Comparison of ENCODE assay signal across 20 cellular contexts in the genomic region with DNA sequence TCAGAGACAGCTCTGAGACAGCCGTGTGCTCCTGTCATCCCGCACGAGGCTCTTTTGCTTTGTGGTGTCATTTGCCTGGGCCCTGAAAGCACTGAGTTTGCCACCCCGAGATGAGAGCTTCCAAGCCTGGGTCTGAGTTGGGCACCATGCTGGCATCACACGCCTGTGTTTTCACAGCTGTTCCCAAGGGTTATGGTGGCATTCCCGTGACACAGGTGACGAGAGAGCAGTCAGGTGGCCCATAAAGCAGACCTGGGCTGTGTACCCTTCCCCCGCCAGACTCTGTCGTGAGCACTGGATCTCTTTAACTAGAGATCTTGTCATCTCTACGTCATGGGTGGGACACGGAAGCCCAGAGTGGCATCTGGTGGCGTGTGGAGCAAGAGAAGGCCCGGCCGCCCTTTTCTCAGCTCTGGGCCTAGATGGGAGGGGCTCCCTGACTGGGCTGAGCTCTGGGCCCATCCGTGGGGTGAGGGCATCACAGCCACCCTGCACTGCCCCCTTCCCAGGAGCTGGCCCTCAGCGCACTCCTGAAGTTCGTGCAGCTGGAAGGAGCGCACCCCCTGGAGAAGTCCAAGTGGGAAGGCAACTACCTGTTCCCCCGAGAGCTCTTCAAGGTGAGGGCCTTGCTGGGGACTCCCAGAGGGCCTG. TPM values are rescaled to one million over a fixed set of nuclear protein-coding genes. Genes with fewer than 3 reads are reported as not detected.
DNase-seq lines count a peak whose midpoint lies in the region; ATAC-seq and TF ChIP-seq lines count a peak whose summit lies in the region.
"Had no signal": no experiment of that assay in that cellular context is flagged by ENCODE, and none has a peak within 500 bp of the region (broad histone marks: within the 10 kb centered on the region; RNA-seq: fewer than 3 reads in every experiment).

No MANE protein-coding gene starts in this region.

- H3K4me3 Mint-ChIP-seq in CD4-positive, alpha-beta T cell: peak overlapping the region; percentile 87
- peak overlapping the region; percentile 29 for H3K4me3 Mint-ChIP-seq in MCF 10A (ENCODE audit: unreplicated experiment)
- peak overlapping the region; percentile 94 for H3K4me3 Mint-ChIP-seq in neural progenitor cell

- H3K79me2 ChIP-seq in neural progenitor cell (ENCODE audit: low read depth): peaks cover 27% of the 10 kb centered on the region

- H4K20me1 ChIP-seq in neural progenitor cell (ENCODE audit: low read depth): peaks cover 14% of the 10 kb centered on the region

- no peaks in the 10 kb centered on the region for H3K9me3 ChIP-seq in CD4-positive, alpha-beta T cell (ENCODE audit: control insufficient read depth, low read length)
- H3K9me3 ChIP-seq in neural progenitor cell (ENCODE audit: low read depth): no peaks in the 10 kb centered on the region
- H3K9me3 ChIP-seq: BLaER1 treated with 17β-estradiol and CSF1 and Interleukin-3, amounts not matched to agents 10 nM and 100 nM; heart right ventricle; vagina had no signal

- peaks cover 25% of the 10 kb centered on the region for H3K4me1 Mint-ChIP-seq in CD4-positive, alpha-beta T cell (ENCODE audit: low read depth)
- H3K4me1 Mint-ChIP-seq in MCF 10A (ENCODE audit: insufficient read depth, unreplicated experiment) (no peaks in the 10 kb centered on the region), neural progenitor cell (peaks cover 21% of the 10 kb centered on the region)

- intact Hi-C loops in CD4-positive, alpha-beta T cell (cut with DNase I, micrococcal nuclease): no loop called here
- intact Hi-C loops in MCF 10A (cut with micrococcal nuclease): no loop called here

- no peak overlapping the region for H3K4me2 ChIP-seq in neural progenitor cell

- H3F3A ChIP-seq in neural progenitor cell (ENCODE audit: low read depth): no peaks in the 10 kb centered on the region

- no TSS peak for BruUV-seq in MCF 10A (replicated peaks; lab: Mats Ljungman, UMichigan)

- POLR2A ChIA-PET in CD4-positive, alpha-beta T cell (lab: Charles Lee): interaction anchor here (1.9 kb wide), 1 partner anchor 39 kb away, joined by 4 read pairs; no protein-coding TSS in a partner anchor
- POLR2A ChIA-PET in MCF 10A (lab: Yijun Ruan, JAX): no interaction called here
- POLR2A ChIA-PET in GM10248 (lab: Yijun Ruan, JAX): no interaction called here

- CTCF ChIA-PET in CD4-positive, alpha-beta T cell (lab: Charles Lee): no interaction called here
- CTCF ChIA-PET in MCF 10A (lab: Yijun Ruan, JAX): interaction anchor here (0.6 kb wide), 1 partner anchor 77 kb away, joined by 3 read pairs; no protein-coding TSS in a partner anchor
- CTCF ChIA-PET in GM10248 (lab: Yijun Ruan, JAX): interaction anchor here (0.9 to 1.1 kb wide), 3 partner anchors 16 to 491 kb away, joined by 3 to 4 read pairs (median 3); no protein-coding TSS in a partner anchor

- H3K4me1 ChIP-seq in neural progenitor cell: peaks cover 5% of the 10 kb centered on the region

- H3K9me3 Mint-ChIP-seq in CD4-positive, alpha-beta T cell: no peaks in the 10 kb centered on the region
- H3K9me3 Mint-ChIP-seq in MCF 10A (ENCODE audit: unreplicated experiment) (no peaks in the 10 kb centered on the region), neural progenitor cell (no peaks in the 10 kb centered on the region)

- DNase-seq in activated CD8-positive, alpha-beta memory T cell treated with anti-CD3 and anti-CD28 coated beads, Interleukin-2, amount 50 U/mL, for 48 hours: peak; percentile 42
- no peak for DNase-seq in activated CD8-positive, alpha-beta memory T cell treated with anti-CD3 and anti-CD28 coated beads for 24 hours
- no peak for DNase-seq in CD4-positive, alpha-beta T cell
- no peak for DNase-seq in MCF 10A (ENCODE audit: unreplicated experiment)
- DNase-seq in neural progenitor cell (ENCODE audit: low spot score): no peak
- no peak for DNase-seq in GM10248 (ENCODE audit: extremely low spot score)
- no peak for DNase-seq in NCI-H524 (lab: John Stamatoyannopoulos, UW)
- DNase-seq in cerebellar cortex (ENCODE audit: low spot score): no peak
- DNase-seq: DMS153; H7; heart right ventricle; NCI-H2171; NCI-H526 treated with DMSO at 0.1 percent for 48 hours; SHP77 treated with DMSO at 0.1 percent for 48 hours; stimulated activated CD4-positive, alpha-beta T cell treated with anti-CD3 and anti-CD28 coated beads, Interleukin-2, amount 100 ng/mL, for 48 hours had no signal

- peak overlapping the region; percentile 98 for H3K27ac Mint-ChIP-seq in CD4-positive, alpha-beta T cell
- H3K27ac Mint-ChIP-seq in MCF 10A (ENCODE audit: low read depth, unreplicated experiment) (no peak overlapping the region), neural progenitor cell (no peak overlapping the region)

- no peaks in the 10 kb centered on the region for H3K27me3 ChIP-seq in CD4-positive, alpha-beta T cell (ENCODE audit: control insufficient read depth, insufficient read depth, low read length)
- no peaks in the 10 kb centered on the region for H3K27me3 ChIP-seq in neural progenitor cell
- H3K27me3 ChIP-seq: BLaER1 treated with 17β-estradiol and CSF1 and Interleukin-3, amounts not matched to agents 10 nM and 100 nM; heart right ventricle; vagina had no signal

- no peak for ATAC-seq in CD4-positive, alpha-beta T cell (ENCODE audit: poor library complexity)
- ATAC-seq: heart right ventricle had no signal

- H3K4me3 ChIP-seq in neural progenitor cell: no peak overlapping the region
- H3K4me3 ChIP-seq: BLaER1 treated with 17β-estradiol and CSF1 and Interleukin-3, amounts not matched to agents 10 nM and 100 nM; coronary artery; heart right ventricle; lung; skin epidermis; vagina had no signal

- no peaks in the 10 kb centered on the region for H3K27me3 Mint-ChIP-seq in CD4-positive, alpha-beta T cell
- H3K27me3 Mint-ChIP-seq in MCF 10A (ENCODE audit: insufficient read depth, unreplicated experiment) (no peaks in the 10 kb centered on the region), neural progenitor cell (ENCODE audit: insufficient read depth, low read depth) (peaks cover 2% of the 10 kb centered on the region)

- H3K9ac ChIP-seq in neural progenitor cell: no peak overlapping the region

- H3K27ac ChIP-seq in CD4-positive, alpha-beta T cell (ENCODE audit: low read depth, low read length): no peak overlapping the region
- no peak overlapping the region for H3K27ac ChIP-seq in neural progenitor cell
- H3K27ac ChIP-seq: BLaER1 treated with 17β-estradiol and CSF1 and Interleukin-3, amounts not matched to agents 10 nM and 100 nM; coronary artery; heart right ventricle; skin epidermis; vagina had no signal

- H2AFZ ChIP-seq in neural progenitor cell (replicated peaks): no peak overlapping the region

- no peaks in the 10 kb centered on the region for H3K36me3 ChIP-seq in neural progenitor cell

- no peak for TF ChIP-seq CTCF in CD4-positive, alpha-beta T cell (IDR thresholded peaks at IDR 0.05)
- no peak for TF ChIP-seq CTCF in MCF 10A (IDR thresholded peaks at IDR 0.05; ENCODE audit: unreplicated experiment)
- TF ChIP-seq CTCF in neural progenitor cell (IDR thresholded peaks at IDR 0.05): no peak
- TF ChIP-seq CTCF in GM10248 (IDR thresholded peaks at IDR 0.05; ENCODE audit: control extremely low read depth, extremely low read depth, low read depth, missing control alignments): no peak

- H3K36me3 Mint-ChIP-seq in CD4-positive, alpha-beta T cell (ENCODE audit: low read depth): peaks cover 35% of the 10 kb centered on the region
- H3K36me3 Mint-ChIP-seq in MCF 10A (ENCODE audit: insufficient read depth, unreplicated experiment) (peaks cover 19% of the 10 kb centered on the region), neural progenitor cell (peaks cover 7% of the 10 kb centered on the region)

RNA-seq across cellular contexts. Expression of a gene that starts 2.6 kb away (rescaled TPM):
- 10 to 100 TPM; 21.8 to 22.3 TPM for total RNA-seq in CD4-positive, alpha-beta T cell
- total RNA-seq in MCF 10A (2022): 24.2 and 32.0 TPM in 2 replicates
- total RNA-seq in neural progenitor cell (ENCODE audit: low replicate concordance): 3.5 and 12.1 TPM in 2 replicates

RNA-seq across cellular contexts. Expression of a gene that starts 2.8 kb away (rescaled TPM):
- total RNA-seq in CD4-positive, alpha-beta T cell: 10 to 100 TPM; 58.0 to 59.3 TPM
- total RNA-seq in MCF 10A (2022) (18.3 and 24.0 TPM in 2 replicates), neural progenitor cell (ENCODE audit: low replicate concordance) (8.5 and 15.5 TPM in 2 replicates)

Comparison
In these comparisons a context has a peak if more than half of its experiments do, and no peak if none do; other contexts are left out.
1. H3K4me3 Mint-ChIP-seq: peak in every context shown above with its lines; median percentile 94 in neural progenitor cell; 87 in CD4-positive, alpha-beta T cell; 29 in MCF 10A.